ENCODE assay signal across 1 cellular context in the genomic region with DNA sequence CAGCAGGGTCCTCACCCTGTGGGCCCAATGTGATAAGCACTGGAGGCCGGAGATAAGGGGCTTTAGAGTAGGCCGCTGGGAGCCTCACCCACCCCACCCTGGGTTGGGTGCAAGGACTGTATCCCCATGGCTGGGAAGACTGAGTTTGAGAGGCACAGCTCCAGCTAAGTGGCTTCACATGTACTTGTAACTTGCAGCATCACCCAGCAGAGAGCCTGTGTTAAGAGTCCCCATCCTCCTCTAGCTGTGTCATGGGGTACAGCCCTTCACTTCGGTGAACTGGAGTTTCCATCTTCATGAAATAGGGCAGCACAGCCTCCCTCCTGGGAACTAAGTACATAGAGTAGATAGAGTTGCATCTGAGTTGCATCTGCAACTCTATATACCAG.
TF ChIP-seq lines count a peak whose summit lies in the region.

No MANE protein-coding gene starts in this region.

TF ChIP-seq in HCT116, 20 proteins besides CTCF, POLR2A, EP300 and RAD21 (continued from another document):
- TF ChIP-seq, protein P1, sequence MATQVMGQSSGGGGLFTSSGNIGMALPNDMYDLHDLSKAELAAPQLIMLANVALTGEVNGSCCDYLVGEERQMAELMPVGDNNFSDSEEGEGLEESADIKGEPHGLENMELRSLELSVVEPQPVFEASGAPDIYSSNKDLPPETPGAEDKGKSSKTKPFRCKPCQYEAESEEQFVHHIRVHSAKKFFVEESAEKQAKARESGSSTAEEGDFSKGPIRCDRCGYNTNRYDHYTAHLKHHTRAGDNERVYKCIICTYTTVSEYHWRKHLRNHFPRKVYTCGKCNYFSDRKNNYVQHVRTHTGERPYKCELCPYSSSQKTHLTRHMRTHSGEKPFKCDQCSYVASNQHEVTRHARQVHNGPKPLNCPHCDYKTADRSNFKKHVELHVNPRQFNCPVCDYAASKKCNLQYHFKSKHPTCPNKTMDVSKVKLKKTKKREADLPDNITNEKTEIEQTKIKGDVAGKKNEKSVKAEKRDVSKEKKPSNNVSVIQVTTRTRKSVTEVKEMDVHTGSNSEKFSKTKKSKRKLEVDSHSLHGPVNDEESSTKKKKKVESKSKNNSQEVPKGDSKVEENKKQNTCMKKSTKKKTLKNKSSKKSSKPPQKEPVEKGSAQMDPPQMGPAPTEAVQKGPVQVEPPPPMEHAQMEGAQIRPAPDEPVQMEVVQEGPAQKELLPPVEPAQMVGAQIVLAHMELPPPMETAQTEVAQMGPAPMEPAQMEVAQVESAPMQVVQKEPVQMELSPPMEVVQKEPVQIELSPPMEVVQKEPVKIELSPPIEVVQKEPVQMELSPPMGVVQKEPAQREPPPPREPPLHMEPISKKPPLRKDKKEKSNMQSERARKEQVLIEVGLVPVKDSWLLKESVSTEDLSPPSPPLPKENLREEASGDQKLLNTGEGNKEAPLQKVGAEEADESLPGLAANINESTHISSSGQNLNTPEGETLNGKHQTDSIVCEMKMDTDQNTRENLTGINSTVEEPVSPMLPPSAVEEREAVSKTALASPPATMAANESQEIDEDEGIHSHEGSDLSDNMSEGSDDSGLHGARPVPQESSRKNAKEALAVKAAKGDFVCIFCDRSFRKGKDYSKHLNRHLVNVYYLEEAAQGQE (IDR thresholded peaks at IDR 0.05; ENCODE audit: low read depth) = no peak
- no peak for TF ChIP-seq FOSL1 (IDR thresholded peaks at IDR 0.05; ENCODE audit: low read depth)
- no peak for TF ChIP-seq SRF (IDR thresholded peaks at IDR 0.05; ENCODE audit: low read depth)
- TF ChIP-seq EZH2phosphoT487 (IDR thresholded peaks at IDR 0.05; ENCODE audit: borderline replicate concordance) = no peak
- TF ChIP-seq SP1 (IDR thresholded peaks at IDR 0.05; ENCODE audit: low read depth) = no peak
TF ChIP-seq in HCT116: peak in this region for 0.
